Comparison of ENCODE assay signal across 1 cellular context in genomic region chr16:589658-590159, GRCh38.
A peak's percentile ranks its signal among the peaks of the same experiment; 100 is the strongest.
TF ChIP-seq lines count a peak whose summit lies in the region.

Gene RAB40C (plus strand): TSS chr16:590066. CDS start chr16:590292, 226 bp downstream.

TF ChIP-seq in HEK293, 187 proteins besides CTCF, POLR2A, EP300 and RAD21 (continued from another document):
- TF ChIP-seq PRDM10 (tag by site-specific recombination; IDR thresholded peaks at IDR 0.05): peak; percentile 96
- no peak for TF ChIP-seq ZBTB26 (tag by site-specific recombination; optimal IDR thresholded peaks at IDR 0.05)
- TF ChIP-seq KLF17 (tag by site-specific recombination; IDR thresholded peaks at IDR 0.05): peak; percentile 53
- TF ChIP-seq YY1 (tag by site-specific recombination; IDR thresholded peaks at IDR 0.05): no peak
- TF ChIP-seq ZNF175 (tag by site-specific recombination; IDR thresholded peaks at IDR 0.05): no peak
- TF ChIP-seq TRIM28 (IDR thresholded peaks at IDR 0.05; ENCODE audit: borderline replicate concordance, low read length): no peak
- TF ChIP-seq ZBTB6 (tag by site-specific recombination; IDR thresholded peaks at IDR 0.05): no peak
- TF ChIP-seq HOXA7 (CRISPR knock-in tag; IDR thresholded peaks at IDR 0.05; ENCODE audit: borderline replicate concordance): no peak
- no peak for TF ChIP-seq MYNN (tag by site-specific recombination; IDR thresholded peaks at IDR 0.05; ENCODE audit: borderline replicate concordance)
- no peak; the same call in 1 of the 2 replicates for TF ChIP-seq ZBTB7A (tag by site-specific recombination; IDR thresholded peaks at IDR 0.05; ENCODE audit: low read depth)
- TF ChIP-seq ZNF239 (tag by site-specific recombination; IDR thresholded peaks at IDR 0.05): no peak
- TF ChIP-seq ZNF514 (tag by site-specific recombination; IDR thresholded peaks at IDR 0.05): no peak
- TF ChIP-seq ZNF707 (tag by site-specific recombination; IDR thresholded peaks at IDR 0.05): no peak
- no peak for TF ChIP-seq ZNF274 (IDR thresholded peaks at IDR 0.05; ENCODE audit: low read length)
- TF ChIP-seq ZNF274 (tag by site-specific recombination; IDR thresholded peaks at IDR 0.05; ENCODE audit: borderline replicate concordance): no peak
- peak; percentile 93 for TF ChIP-seq ZFHX2 (tag by site-specific recombination; conservative IDR thresholded peaks at IDR 0.05)
- TF ChIP-seq ZNF501 (tag by site-specific recombination; IDR thresholded peaks at IDR 0.05): 0 out of 2 replicates have a peak, but pooled peaks have one; percentile 4
- TF ChIP-seq PATZ1 (tag by site-specific recombination; IDR thresholded peaks at IDR 0.05): peak; percentile 78
- peak; percentile 97 for TF ChIP-seq KLF8 (tag by site-specific recombination; IDR thresholded peaks at IDR 0.05)
- no peak for TF ChIP-seq ZNF664 (tag by site-specific recombination; IDR thresholded peaks at IDR 0.05)
- TF ChIP-seq ZBTB49 (tag by site-specific recombination; IDR thresholded peaks at IDR 0.05; ENCODE audit: low read depth): no peak
- TF ChIP-seq ZNF138 (tag by site-specific recombination; IDR thresholded peaks at IDR 0.05; ENCODE audit: borderline replicate concordance): no peak
- TF ChIP-seq IKZF3 (tag by site-specific recombination; IDR thresholded peaks at IDR 0.05): peak; percentile 82
- peak; percentile 90 for TF ChIP-seq SP2 (tag by site-specific recombination; IDR thresholded peaks at IDR 0.05)
- no peak for TF ChIP-seq REPIN1 (tag by site-specific recombination; IDR thresholded peaks at IDR 0.05; ENCODE audit: low read depth)
- no peak for TF ChIP-seq ZNF558 (tag by site-specific recombination; IDR thresholded peaks at IDR 0.05)
- TF ChIP-seq ZNF146 (tag by site-specific recombination; IDR thresholded peaks at IDR 0.05): no peak
- no peak for TF ChIP-seq ZNF2 (tag by site-specific recombination; IDR thresholded peaks at IDR 0.05)
- peak; percentile 95 for TF ChIP-seq SP3 (tag by site-specific recombination; IDR thresholded peaks at IDR 0.05)
- peak; percentile 94 for TF ChIP-seq ZNF76 (tag by site-specific recombination; IDR thresholded peaks at IDR 0.05; ENCODE audit: borderline replicate concordance, low read depth)
- TF ChIP-seq PRDM6 (tag by site-specific recombination; IDR thresholded peaks at IDR 0.05): no peak
- TF ChIP-seq ELK4 (IDR thresholded peaks at IDR 0.05; ENCODE audit: borderline replicate concordance, low read depth, low read length): no peak
- peak; percentile 92 for TF ChIP-seq EGR2 (tag by site-specific recombination; IDR thresholded peaks at IDR 0.05; ENCODE audit: low read depth)
- TF ChIP-seq ZNF529 (tag by site-specific recombination; IDR thresholded peaks at IDR 0.05; ENCODE audit: insufficient replicate concordance): no peak
- peak; percentile 94 for TF ChIP-seq ZEB2 (tag by site-specific recombination; IDR thresholded peaks at IDR 0.05)
- TF ChIP-seq KLF10 (tag by site-specific recombination; IDR thresholded peaks at IDR 0.05): peak; percentile 83
- TF ChIP-seq ZNF202 (tag by site-specific recombination; IDR thresholded peaks at IDR 0.05; ENCODE audit: borderline replicate concordance): no peak
- no peak for TF ChIP-seq ZNF692 (tag by site-specific recombination; IDR thresholded peaks at IDR 0.05)
- no peak for TF ChIP-seq ZBTB17 (tag by site-specific recombination; IDR thresholded peaks at IDR 0.05)
- TF ChIP-seq ZNF335 (tag by site-specific recombination; conservative IDR thresholded peaks at IDR 0.05): peak; percentile 94
- TF ChIP-seq ZNF324 (tag by site-specific recombination; IDR thresholded peaks at IDR 0.05): no peak
